ENCODE assay signal across 11 cellular contexts in genomic region chr6:15513801-15514711, GRCh38.
DNase-seq lines count a peak whose midpoint lies in the region; ATAC-seq and TF ChIP-seq lines count a peak whose summit lies in the region.
"Had no signal": no experiment of that assay in that cellular context is flagged by ENCODE, and none has a peak within 500 bp of the region (broad histone marks: within the 10 kb centered on the region; RNA-seq: fewer than 3 reads in every experiment).

No MANE protein-coding gene starts in this region.

- H3K27ac Mint-ChIP-seq in CD8-positive, alpha-beta memory T cell: peak overlapping the region in 5 of 8 donors; percentile 52 to 96 (median 81)
- no peak overlapping the region for H3K27ac Mint-ChIP-seq in chondrocyte (ENCODE audit: unreplicated experiment)
- H3K27ac Mint-ChIP-seq in neural crest cell (ENCODE audit: unreplicated experiment): peak overlapping the region; percentile 27

- no peak for DNase-seq in CD8-positive, alpha-beta memory T cell
- peak; percentile 24 for DNase-seq in RWPE1 (ENCODE audit: low spot score)
- peak; percentile 81 for DNase-seq in chondrocyte (ENCODE audit: low spot score)
- DNase-seq in neural crest cell (ENCODE audit: low read depth, low spot score): no peak
- DNase-seq in omental fat pad (ENCODE audit: low spot score): no peak
- no peak for DNase-seq in KG1 (lab: John Stamatoyannopoulos, UW)
- no peak for DNase-seq in dedifferentiated amniotic fluid mesenchymal stem cell (ENCODE audit: extremely low spot score)
- DNase-seq: activated CD8-positive, alpha-beta memory T cell treated with anti-CD3 and anti-CD28 coated beads, Interleukin-2, amount 50 U/mL, for 4 hours had no signal

- CTCF ChIA-PET in CD8-positive, alpha-beta memory T cell (lab: Charles Lee): no interaction called here
- CTCF ChIA-PET in RWPE1 (lab: Yijun Ruan, JAX): no interaction called here

- H3K4me3 Mint-ChIP-seq in CD8-positive, alpha-beta memory T cell: peak overlapping the region in 1 of 7 donors; percentile 36
- no peak overlapping the region for H3K4me3 Mint-ChIP-seq in chondrocyte (ENCODE audit: unreplicated experiment)
- no peak overlapping the region for H3K4me3 Mint-ChIP-seq in neural crest cell

- H3K4me3 ChIP-seq in CD8-positive, alpha-beta memory T cell (ENCODE audit: low read length): no peak overlapping the region
- H3K4me3 ChIP-seq: ascending aorta, SJSA1 had no signal

- POLR2A ChIA-PET in CD8-positive, alpha-beta memory T cell (lab: Charles Lee): interaction anchor here (0.6 kb wide), 1 partner anchor 93 kb away, joined by 3 read pairs; no protein-coding TSS in a partner anchor
- POLR2A ChIA-PET in RWPE1 (lab: Yijun Ruan, JAX; ENCODE audit: low non-redundant PET): no interaction called here

- no peak for TF ChIP-seq CTCF in RWPE1 (conservative IDR thresholded peaks at IDR 0.05; ENCODE audit: low read depth)
- TF ChIP-seq CTCF in chondrocyte (IDR thresholded peaks at IDR 0.05): no peak
- no peak for TF ChIP-seq CTCF in neural crest cell (conservative IDR thresholded peaks at IDR 0.05)
- TF ChIP-seq CTCF in omental fat pad (IDR thresholded peaks at IDR 0.05): no peak

- no peaks in the 10 kb centered on the region for H3K27me3 ChIP-seq in CD8-positive, alpha-beta memory T cell (ENCODE audit: insufficient read depth, low read length, poor library complexity, severe bottlenecking)
- H3K27me3 ChIP-seq: ascending aorta, SJSA1 had no signal

- H3K9me3 Mint-ChIP-seq in CD8-positive, alpha-beta memory T cell: no peaks in the 10 kb centered on the region
- H3K9me3 Mint-ChIP-seq in chondrocyte (ENCODE audit: low read depth) (no peaks in the 10 kb centered on the region), neural crest cell (no peaks in the 10 kb centered on the region)

- ATAC-seq in omental fat pad (ENCODE audit: low FRiP score): no peak
- ATAC-seq in activated CD4-positive, CD25-positive, alpha-beta regulatory T cell treated with anti-CD3 and anti-CD28 coated beads, Interleukin-2, amount 50 U/mL, for 24 hours: no peak

- H3K4me1 ChIP-seq in CD8-positive, alpha-beta memory T cell (ENCODE audit: insufficient read depth, low read length): no peaks in the 10 kb centered on the region
- H3K4me1 ChIP-seq: ascending aorta had no signal

- no peaks in the 10 kb centered on the region for H3K9me3 ChIP-seq in CD8-positive, alpha-beta memory T cell (ENCODE audit: low read length)
- H3K9me3 ChIP-seq: ascending aorta, SJSA1 had no signal

- peaks cover under 1 to 94% (median 28%) of the 10 kb centered on the region in 3 donors for H3K36me3 Mint-ChIP-seq in CD8-positive, alpha-beta memory T cell
- peaks cover 18% of the 10 kb centered on the region for H3K36me3 Mint-ChIP-seq in chondrocyte (ENCODE audit: low read depth)
- H3K36me3 Mint-ChIP-seq in neural crest cell (ENCODE audit: low read depth): peaks cover 20% of the 10 kb centered on the region

- no peak overlapping the region for H3K27ac ChIP-seq in CD8-positive, alpha-beta memory T cell (ENCODE audit: low read depth, low read length)
- H3K27ac ChIP-seq in RWPE1: peak overlapping the region; percentile 18
- H3K27ac ChIP-seq: ascending aorta, SJSA1 had no signal

- peaks cover 0 to 5% (median 0%) of the 10 kb centered on the region in 3 donors for H3K4me1 Mint-ChIP-seq in CD8-positive, alpha-beta memory T cell
- H3K4me1 Mint-ChIP-seq in chondrocyte (ENCODE audit: low read depth): no peaks in the 10 kb centered on the region
- peaks cover 5% of the 10 kb centered on the region for H3K4me1 Mint-ChIP-seq in neural crest cell

- H3K27me3 Mint-ChIP-seq in CD8-positive, alpha-beta memory T cell: peaks cover 0 to 6% of the 10 kb centered on the region in 2 donors
- no peaks in the 10 kb centered on the region for H3K27me3 Mint-ChIP-seq in chondrocyte (ENCODE audit: low read depth)
- H3K27me3 Mint-ChIP-seq in neural crest cell (ENCODE audit: low read depth): no peaks in the 10 kb centered on the region

- peaks cover 24% of the 10 kb centered on the region for H3K36me3 ChIP-seq in CD8-positive, alpha-beta memory T cell (ENCODE audit: insufficient read depth, low read length)

Comparison
In these comparisons a context has a peak if more than half of its experiments do, and no peak if none do; other contexts are left out.
1. DNase-seq: peak in RWPE1 (single experiment) and chondrocyte (single experiment); none in CD8-positive, alpha-beta memory T cell (0 of 5), neural crest cell (single experiment), omental fat pad (single experiment), KG1 (single experiment) and dedifferentiated amniotic fluid mesenchymal stem cell (single experiment).